ENCODE assay signal across 9 cellular contexts in genomic region chr6:127484207-127484858, GRCh38. TPM values are rescaled to one million over a fixed set of nuclear protein-coding genes. Genes with fewer than 3 reads are reported as not detected.
A peak's percentile ranks its signal among the peaks of the same experiment; 100 is the strongest.
DNase-seq lines count a peak whose midpoint lies in the region; ATAC-seq and TF ChIP-seq lines count a peak whose summit lies in the region.
"Had no signal": no experiment of that assay in that cellular context is flagged by ENCODE, and none has a peak within 500 bp of the region (broad histone marks: within the 10 kb centered on the region; RNA-seq: fewer than 3 reads in every experiment).

No MANE protein-coding gene starts in this region.

- H3K36me3 ChIP-seq in vagina = no peaks in the 10 kb centered on the region

- peak overlapping the region; percentile 80 for H3K27ac Mint-ChIP-seq in activated T-helper 17 cell treated with anti-CD3 and anti-CD28 coated beads, Interleukin-2, amount 50 U/mL, for 72 hours

- no peak overlapping the region for H3K4me3 ChIP-seq in vagina

- TF ChIP-seq POLR2A in vagina (IDR thresholded peaks at IDR 0.05) = no peak

- H3K36me3 Mint-ChIP-seq in activated T-helper 17 cell treated with anti-CD3 and anti-CD28 coated beads, Interleukin-2, amount 50 U/mL, for 72 hours (ENCODE audit: low read depth) = peaks cover 35% of the 10 kb centered on the region

- intact Hi-C loops in left colon (cut with DNase I, micrococcal nuclease) (no loop called here), vagina (cut with DNase I) (no loop called here)

- no peaks in the 10 kb centered on the region for H3K9me3 ChIP-seq in vagina

- peak; percentile 63 for DNase-seq in GM10266 (ENCODE audit: extremely low spot score)
- peak; percentile 13 for DNase-seq in HPDE6-E6E7 (ENCODE audit: extremely low spot score)
- no peak for DNase-seq in left colon
- no peak for DNase-seq in T-helper 9 cell
- DNase-seq in mucosa of gallbladder (ENCODE audit: low spot score) = no peak
- DNase-seq in vagina (ENCODE audit: extremely low spot score in 2 of 2) = no peak

- peak overlapping the region; percentile 79 for H3K4me3 Mint-ChIP-seq in activated T-helper 17 cell treated with anti-CD3 and anti-CD28 coated beads, Interleukin-2, amount 50 U/mL, for 72 hours

- peaks cover 31% of the 10 kb centered on the region for H3K4me1 Mint-ChIP-seq in activated T-helper 17 cell treated with anti-CD3 and anti-CD28 coated beads, Interleukin-2, amount 50 U/mL, for 72 hours

- peak; percentile 100 for ATAC-seq in GM21515 (IDR thresholded peaks at IDR 0.05; ENCODE audit: unreplicated experiment)
- ATAC-seq in activated T-helper 17 cell treated with anti-CD3 and anti-CD28 coated beads, Interleukin-2, amount 50 U/mL, for 72 hours (replicated peaks) = peak; percentile 90
- peak; percentile 82 for ATAC-seq in left colon

- H3K4me1 ChIP-seq in vagina = peaks cover 4% of the 10 kb centered on the region

- H3K27me3 ChIP-seq in vagina = no peaks in the 10 kb centered on the region

- H3K27ac ChIP-seq in vagina = no peak overlapping the region
- H3K27ac ChIP-seq: VCaP had no signal

- H3K27me3 Mint-ChIP-seq in activated T-helper 17 cell treated with anti-CD3 and anti-CD28 coated beads, Interleukin-2, amount 50 U/mL, for 72 hours = no peaks in the 10 kb centered on the region

- no peak for TF ChIP-seq CTCF in GM10266 (IDR thresholded peaks at IDR 0.05; ENCODE audit: control insufficient read depth, insufficient read depth, low read depth, missing control alignments)
- no peak for TF ChIP-seq CTCF in vagina (IDR thresholded peaks at IDR 0.05)

- no peaks in the 10 kb centered on the region for H3K9me3 Mint-ChIP-seq in activated T-helper 17 cell treated with anti-CD3 and anti-CD28 coated beads, Interleukin-2, amount 50 U/mL, for 72 hours

RNA-seq across cellular contexts. Expression of gene KIAA0408, which starts 25.1 kb away (rescaled TPM):
- 10 to 100 TPM; 10.8 to 13.8 TPM for total RNA-seq in activated T-helper 17 cell treated with anti-CD3 and anti-CD28 coated beads, Interleukin-2, amount 50 U/mL, for 72 hours
- total RNA-seq in left colon (1 to 10 TPM; 1.5 to 6.5 TPM), mucosa of gallbladder (6.8 TPM), vagina (4.7 TPM)

Comparison
In these comparisons a context has a peak if more than half of its experiments do, and no peak if none do; other contexts are left out.
1. DNase-seq: peak in GM10266 (single experiment) and HPDE6-E6E7 (single experiment); none in left colon (0 of 2), T-helper 9 cell (single experiment), mucosa of gallbladder (single experiment) and vagina (0 of 2).
2. Peak in every context shown above with its lines, with median percentiles within 50 percentile points of each other: ATAC-seq.